In the genomic region with DNA sequence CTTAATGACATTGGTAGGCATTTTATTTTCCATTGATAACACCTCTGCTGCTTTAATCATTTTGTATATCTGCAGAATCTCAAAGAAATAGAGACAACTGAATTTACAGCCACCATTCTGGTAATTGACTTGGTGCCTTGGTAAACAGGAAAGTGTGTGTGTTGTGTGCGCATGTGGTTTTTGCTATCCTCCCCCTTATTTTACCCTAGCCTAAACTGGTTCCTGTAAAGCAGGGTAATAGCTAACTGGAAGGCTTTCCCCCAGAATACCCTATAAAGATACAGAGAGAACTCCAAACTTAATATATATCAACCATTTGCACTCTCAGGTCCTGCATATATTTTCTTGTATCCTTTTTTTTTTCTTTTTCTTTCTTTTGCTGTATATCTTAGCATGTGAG, we compare ENCODE assay signal across 3 cellular contexts.
"Had no signal": no experiment of that assay in that cellular context is flagged by ENCODE, and none has a peak within 500 bp of the region (broad histone marks: within the 10 kb centered on the region; RNA-seq: fewer than 3 reads in every experiment).

No MANE protein-coding gene starts in this region.

- DNase-seq: GDM1, GF-D8 had no signal

- H3K4me3 ChIP-seq: GM12878 had no signal

- ATAC-seq: GM12878 had no signal
